12 cellular contexts compared by ENCODE assay signal in genomic region chr7:82105463-82105862, GRCh38.
A peak's percentile ranks its signal among the peaks of the same experiment; 100 is the strongest.
DNase-seq lines count a peak whose midpoint lies in the region; FAIRE-seq and TF ChIP-seq lines count a peak whose summit lies in the region.
"Had no signal": no experiment of that assay in that cellular context is flagged by ENCODE, and none has a peak within 500 bp of the region (broad histone marks: within the 10 kb centered on the region; RNA-seq: fewer than 3 reads in every experiment).

No MANE protein-coding gene starts in this region.

- no peak for FAIRE-seq in GM19239 (lab: Jason Lieb, UNC)
- no peak for FAIRE-seq in frontal cortex (lab: Jason Lieb, UNC)

- H3K4me3 ChIP-seq in cardiac fibroblast (replicated peaks in 1 of 2; ENCODE audit: low read depth in 2 of 2, low read length in 2 of 2), result no peak overlapping the region
- H3K4me3 ChIP-seq: SJCRH30 had no signal

- no peak for TF ChIP-seq CTCF in cardiac fibroblast (IDR thresholded peaks at IDR 0.05; ENCODE audit: low read depth, low read length)

- DNase-seq in H4 (ENCODE audit: low spot score), result peak; percentile 80
- DNase-seq in NCI-H2227 (lab: John Stamatoyannopoulos, UW; ENCODE audit: unreplicated experiment), result peak; percentile 66
- peak; percentile 60 to 93 for DNase-seq in cardiac fibroblast (ENCODE audit: low read depth in 2 of 2)
- peak; percentile 61 for DNase-seq in renal cortical epithelial cell (ENCODE audit: low read depth)
- no peak for DNase-seq in HuH-7.5 (ENCODE audit: low spot score)
- no peak for DNase-seq in NCI-H187 treated with DMSO at 0.1 percent for 48 hours (lab: John Stamatoyannopoulos, UW)
- DNase-seq in GM19239 (ENCODE audit: insufficient read length, low spot score), result no peak
- no peak for DNase-seq in frontal cortex (ENCODE audit: low spot score in 2 of 2)
- DNase-seq: aorta; naive thymus-derived CD8-positive, alpha-beta T cell; NCI-H1105 had no signal

Comparison
In these comparisons a context has a peak if more than half of its experiments do, and no peak if none do; other contexts are left out.
1. DNase-seq: peak in H4 (single experiment), NCI-H2227 (single experiment), cardiac fibroblast (2 of 2) and renal cortical epithelial cell (single experiment); none in HuH-7.5 (single experiment), NCI-H187 treated with DMSO at 0.1 percent for 48 hours (single experiment), GM19239 (single experiment) and frontal cortex (0 of 2).